20 cellular contexts compared by ENCODE assay signal in genomic region chr6:141829566-141829965, GRCh38.
DNase-seq lines count a peak whose midpoint lies in the region; ATAC-seq and TF ChIP-seq lines count a peak whose summit lies in the region.
"Had no signal": no experiment of that assay in that cellular context is flagged by ENCODE, and none has a peak within 500 bp of the region (broad histone marks: within the 10 kb centered on the region; RNA-seq: fewer than 3 reads in every experiment).

No MANE protein-coding gene starts in this region.

- no peak overlapping the region for H3K4me3 Mint-ChIP-seq in CD14-positive monocyte
- no peak overlapping the region for H3K4me3 Mint-ChIP-seq in activated CD8-positive, alpha-beta T cell treated with anti-CD3 and anti-CD28 coated beads, Interleukin-2, amount 10 ng/mL, durations not matched to agents 7 days and 5 days
- H3K4me3 Mint-ChIP-seq: CD4-positive, alpha-beta T cell had no signal

- H3K36me3 Mint-ChIP-seq in CD14-positive monocyte, result no peaks in the 10 kb centered on the region
- no peaks in the 10 kb centered on the region for H3K36me3 Mint-ChIP-seq in activated CD8-positive, alpha-beta T cell treated with anti-CD3 and anti-CD28 coated beads, Interleukin-2, amount 10 ng/mL, durations not matched to agents 7 days and 5 days (ENCODE audit: low read depth)

- H3K4me1 Mint-ChIP-seq in CD14-positive monocyte, result no peaks in the 10 kb centered on the region
- H3K4me1 Mint-ChIP-seq in activated CD8-positive, alpha-beta T cell treated with anti-CD3 and anti-CD28 coated beads, Interleukin-2, amount 10 ng/mL, durations not matched to agents 7 days and 5 days (ENCODE audit: low read depth), result no peaks in the 10 kb centered on the region

- H3K4me3 ChIP-seq in HUES48 (ENCODE audit: low read depth, low read length) (no peak overlapping the region), ectodermal cell (ENCODE audit: insufficient read depth, low read depth, low read length) (no peak overlapping the region)
- H3K4me3 ChIP-seq: K562, SJSA1 had no signal

- H3K36me3 ChIP-seq in HUES48 (ENCODE audit: control insufficient read depth, insufficient read depth, low read length), result no peaks in the 10 kb centered on the region
- no peaks in the 10 kb centered on the region for H3K36me3 ChIP-seq in ectodermal cell (ENCODE audit: control insufficient read depth, insufficient read depth, low read length)
- H3K36me3 ChIP-seq: SJSA1 had no signal

- no peaks in the 10 kb centered on the region for H3K27me3 ChIP-seq in HUES48 (ENCODE audit: control insufficient read depth, insufficient read depth, low read length)
- no peaks in the 10 kb centered on the region for H3K27me3 ChIP-seq in ectodermal cell (ENCODE audit: control insufficient read depth, insufficient read depth, low read length, poor library complexity, severe bottlenecking)
- H3K27me3 ChIP-seq: SJSA1 had no signal

- no peak overlapping the region for H3K27ac Mint-ChIP-seq in CD14-positive monocyte
- no peak overlapping the region for H3K27ac Mint-ChIP-seq in activated CD8-positive, alpha-beta T cell treated with anti-CD3 and anti-CD28 coated beads, Interleukin-2, amount 10 ng/mL, durations not matched to agents 7 days and 5 days
- H3K27ac Mint-ChIP-seq: CD4-positive, alpha-beta T cell had no signal

- no peak for ATAC-seq in HG03280 (IDR thresholded peaks at IDR 0.05; ENCODE audit: unreplicated experiment)
- no peak for ATAC-seq in activated CD8-positive, alpha-beta T cell treated with anti-CD3 and anti-CD28 coated beads, Interleukin-2, amount 10 ng/mL, durations not matched to agents 7 days and 5 days
- ATAC-seq: K562, Right ventricle myocardium inferior had no signal

- DNase-seq in iPS-NIHi11 (ENCODE audit: low spot score), result peak; percentile 74
- no peak for DNase-seq in dermis blood vessel endothelial cell
- DNase-seq in CD14-positive monocyte (ENCODE audit: low spot score), result no peak
- DNase-seq in activated CD8-positive, alpha-beta T cell treated with anti-CD3 and anti-CD28 coated beads, Interleukin-2, amount 10 ng/mL, durations not matched to agents 7 days and 5 days, result no peak
- DNase-seq: CD4-positive, alpha-beta T cell; COR-L47; DMS79; MM.1S; NCI-H1048; NCI-H1417 treated with DMSO at 0.1 percent for 48 hours; NCI-H187; NCI-H446; NCI-H526; OCI-M1 had no signal

- H3K27ac ChIP-seq in HUES48 (ENCODE audit: low read depth, low read length) (peak overlapping the region; percentile 14), ectodermal cell (ENCODE audit: insufficient read depth, low read depth, low read length, poor library complexity, severe bottlenecking) (peak overlapping the region; percentile 73)
- H3K27ac ChIP-seq: SJSA1 had no signal

- TF ChIP-seq CTCF in CD14-positive monocyte (IDR thresholded peaks at IDR 0.05), result no peak

- H3K9me3 Mint-ChIP-seq in CD14-positive monocyte, result peaks cover 0 to 12% (median 6%) of the 10 kb centered on the region in 7 donors
- no peaks in the 10 kb centered on the region for H3K9me3 Mint-ChIP-seq in activated CD8-positive, alpha-beta T cell treated with anti-CD3 and anti-CD28 coated beads, Interleukin-2, amount 10 ng/mL, durations not matched to agents 7 days and 5 days (ENCODE audit: insufficient read depth)
- H3K9me3 Mint-ChIP-seq: CD4-positive, alpha-beta T cell had no signal

- intact Hi-C loops in CD14-positive monocyte (cut with micrococcal nuclease), result no loop called here

- no peaks in the 10 kb centered on the region for H3K9me3 ChIP-seq in HUES48 (ENCODE audit: control insufficient read depth, insufficient read depth, low read length)
- no peaks in the 10 kb centered on the region for H3K9me3 ChIP-seq in ectodermal cell (ENCODE audit: control insufficient read depth, low read length)
- H3K9me3 ChIP-seq: SJSA1 had no signal

- 2 to 4% methylated on average over 3 of the region's 3 CpGs for WGBS in ectodermal cell, 2 experiments

- no peaks in the 10 kb centered on the region for H3K27me3 Mint-ChIP-seq in CD14-positive monocyte (ENCODE audit: low read depth in 3 of 3)
- H3K27me3 Mint-ChIP-seq in activated CD8-positive, alpha-beta T cell treated with anti-CD3 and anti-CD28 coated beads, Interleukin-2, amount 10 ng/mL, durations not matched to agents 7 days and 5 days (ENCODE audit: low read depth), result no peaks in the 10 kb centered on the region
- H3K27me3 Mint-ChIP-seq: CD4-positive, alpha-beta T cell had no signal

- H3K4me1 ChIP-seq in HUES48 (ENCODE audit: control insufficient read depth, insufficient read depth, low read length) (peaks cover 27% of the 10 kb centered on the region), ectodermal cell (ENCODE audit: control insufficient read depth, insufficient read depth, low read length) (peaks cover 31% of the 10 kb centered on the region)
- H3K4me1 ChIP-seq: SJSA1 had no signal

- CTCF ChIA-PET in activated CD8-positive, alpha-beta T cell treated with anti-CD3 and anti-CD28 coated beads, Interleukin-2, amount 10 ng/mL, durations not matched to agents 7 days and 5 days (lab: Charles Lee), result no interaction called here

- no peak overlapping the region for H3K9ac ChIP-seq in HUES48 (ENCODE audit: low read depth, low read length)

- POLR2A ChIA-PET in activated CD8-positive, alpha-beta T cell treated with anti-CD3 and anti-CD28 coated beads, Interleukin-2, amount 10 ng/mL, durations not matched to agents 7 days and 5 days (lab: Charles Lee), result no interaction called here
